In genomic region chr6:71476872-71477271, GRCh38 we compare ENCODE assay signal across 17 cellular contexts.
"Had no signal": no experiment of that assay in that cellular context is flagged by ENCODE, and none has a peak within 500 bp of the region (broad histone marks: within the 10 kb centered on the region; RNA-seq: fewer than 3 reads in every experiment).

No MANE protein-coding gene starts in this region.

- H3K36me3 ChIP-seq: esophagus muscularis mucosa, heart left ventricle, left ventricle myocardium inferior, spleen, tibial nerve had no signal

- H3K4me3 Mint-ChIP-seq: activated T-cell treated with anti-CD3 and anti-CD28 coated beads, Interleukin-2, amount 50 U/mL, for 24 hours; naive B cell; stimulated activated memory B cell treated with anti-CD40 and anti-IgM and Interleukin-4, amounts not matched to agents 10 μg/mL and 1 μg/mL and 100 μg/mL, for 72 hours had no signal

- H3K9me3 ChIP-seq: esophagus muscularis mucosa, heart left ventricle, left ventricle myocardium inferior, spleen, tibial nerve had no signal

- ATAC-seq: activated naive CD4-positive, alpha-beta T cell treated with anti-CD3 and anti-CD28 coated beads, Interleukin-2, amount 50 U/mL, for 72 hours; heart left ventricle; right cardiac atrium; stimulated activated memory B cell treated with anti-CD40 and anti-IgM and Interleukin-4, amounts not matched to agents 10 μg/mL and 1 μg/mL and 100 μg/mL, for 72 hours had no signal

- H3K27ac ChIP-seq: heart left ventricle, spleen had no signal

- H3K9me3 Mint-ChIP-seq: activated naive CD4-positive, alpha-beta T cell treated with anti-CD3 and anti-CD28 coated beads, Interleukin-2, amount 50 U/mL, for 72 hours; activated T-cell treated with anti-CD3 and anti-CD28 coated beads, Interleukin-2, amount 50 U/mL, for 24 hours; naive B cell; stimulated activated memory B cell treated with anti-CD40 and anti-IgM and Interleukin-4, amounts not matched to agents 10 μg/mL and 1 μg/mL and 100 μg/mL, for 72 hours had no signal

- H3K36me3 Mint-ChIP-seq: activated naive CD4-positive, alpha-beta T cell treated with anti-CD3 and anti-CD28 coated beads, Interleukin-2, amount 50 U/mL, for 72 hours; naive B cell; stimulated activated memory B cell treated with anti-CD40 and anti-IgM and Interleukin-4, amounts not matched to agents 10 μg/mL and 1 μg/mL and 100 μg/mL, for 72 hours had no signal

- DNase-seq: activated CD4-positive, alpha-beta T cell treated with anti-CD3 and anti-CD28 coated beads, Interleukin-2, amount 50 U/mL, for 4 hours; activated CD4-positive, CD25-positive, alpha-beta regulatory T cell treated with anti-CD3 and anti-CD28 coated beads, Interleukin-2, amount 50 U/mL, for 72 hours; activated effector memory CD4-positive, alpha-beta T cell treated with Interleukin-2 at 50 U/mL for 16 hours; activated T-cell treated with anti-CD3 and anti-CD28 coated beads, Interleukin-2, amount 50 U/mL, for 24 hours; heart left ventricle; islet precursor cell; left ventricle myocardium inferior; midbrain; naive B cell; right cardiac atrium; spleen; stimulated activated CD4-positive, alpha-beta T cell treated with anti-CD3 and anti-CD28 coated beads, Interleukin-1b, Interleukin-23, amount 100 ng/mL, for 48 hours; SW 1271 had no signal

- H3K27ac Mint-ChIP-seq: activated naive CD4-positive, alpha-beta T cell treated with anti-CD3 and anti-CD28 coated beads, Interleukin-2, amount 50 U/mL, for 72 hours; activated T-cell treated with anti-CD3 and anti-CD28 coated beads, Interleukin-2, amount 50 U/mL, for 24 hours; naive B cell; stimulated activated memory B cell treated with anti-CD40 and anti-IgM and Interleukin-4, amounts not matched to agents 10 μg/mL and 1 μg/mL and 100 μg/mL, for 72 hours had no signal

- H3K27me3 ChIP-seq: esophagus muscularis mucosa, heart left ventricle, spleen, tibial nerve had no signal

- H3K27me3 Mint-ChIP-seq: activated T-cell treated with anti-CD3 and anti-CD28 coated beads, Interleukin-2, amount 50 U/mL, for 24 hours had no signal

- H3K4me3 ChIP-seq: esophagus muscularis mucosa, heart left ventricle, left ventricle myocardium inferior, spleen, tibial nerve had no signal

- H3K4me1 Mint-ChIP-seq: naive B cell; stimulated activated memory B cell treated with anti-CD40 and anti-IgM and Interleukin-4, amounts not matched to agents 10 μg/mL and 1 μg/mL and 100 μg/mL, for 72 hours had no signal
